ENCODE assay signal across 8 cellular contexts in the genomic region with DNA sequence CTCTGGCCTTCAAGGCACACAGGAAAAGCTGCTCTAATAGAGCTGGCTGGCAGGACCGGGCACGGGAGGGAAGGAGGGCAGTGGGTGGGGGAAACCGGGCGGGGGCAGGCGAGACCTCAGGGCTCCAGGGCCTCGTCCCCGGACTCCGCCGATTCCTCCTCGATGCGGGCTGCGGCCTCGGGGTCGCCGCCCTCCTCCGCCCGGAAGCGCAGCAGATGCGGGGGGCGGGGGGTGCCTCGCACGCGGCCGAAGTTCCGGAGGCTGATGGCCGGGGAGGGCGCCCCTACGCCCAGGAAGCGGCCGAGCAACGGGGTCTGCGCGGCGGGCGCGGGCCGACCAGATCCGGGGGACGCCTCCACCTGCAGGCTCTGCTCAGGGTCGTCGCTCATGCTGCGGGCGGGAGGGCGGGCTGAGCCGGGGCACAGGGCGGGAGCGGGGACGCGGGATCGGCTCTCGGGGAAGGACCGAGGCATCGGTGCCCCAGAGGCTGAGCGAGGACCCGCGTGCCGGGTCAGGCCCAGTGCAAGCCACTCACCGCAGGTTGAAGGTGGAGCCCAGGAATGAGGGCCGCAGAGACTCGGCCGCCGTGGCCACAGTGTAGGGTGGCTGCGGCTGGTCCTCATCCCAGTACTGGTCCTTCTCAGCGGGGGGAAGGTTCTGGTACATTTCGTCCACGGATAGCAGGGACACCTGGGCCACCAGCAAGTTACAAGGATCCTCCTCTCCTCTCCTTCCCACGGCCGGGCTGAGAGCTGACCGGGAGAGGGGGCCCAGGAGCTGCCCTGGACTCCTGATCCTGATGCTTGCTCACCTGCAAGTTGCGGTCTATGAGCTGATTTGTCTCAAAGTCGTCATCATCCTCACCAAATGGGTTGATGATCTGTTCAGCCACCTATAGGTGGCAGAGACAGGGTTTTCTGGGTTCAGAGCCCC. TPM values are rescaled to one million over a fixed set of nuclear protein-coding genes. Genes with fewer than 3 reads are reported as not detected.
DNase-seq lines count a peak whose midpoint lies in the region; ATAC-seq and TF ChIP-seq lines count a peak whose summit lies in the region.

No MANE protein-coding gene starts in this region.

- peak overlapping the region in 1 of 2 donors; percentile 49 for H3K27ac ChIP-seq in right atrium auricular region

- ATAC-seq in HG03039 (IDR thresholded peaks at IDR 0.05; ENCODE audit: unreplicated experiment): no peak

- H3K4me3 Mint-ChIP-seq in activated T-helper 2 cell treated with anti-CD3 and anti-CD28 coated beads, Interferon-gamma antibody, Interleukin-2, Interleukin-4, amounts not matched to agents 10 μg/mL and 5 μg/mL and 100 μg/mL, durations not matched to agents 14 hours and 24 hours and 36 hours (ENCODE audit: low read depth): peak overlapping the region; percentile 56

- H3K4me1 ChIP-seq in right atrium auricular region (peaks cover 0 to 32% of the 10 kb centered on the region in 2 donors), skeletal muscle satellite cell (ENCODE audit: control insufficient read depth, insufficient read depth, low read length) (peaks cover 24% of the 10 kb centered on the region)

- peak overlapping the region; percentile 63 for H3K27ac Mint-ChIP-seq in activated T-helper 2 cell treated with anti-CD3 and anti-CD28 coated beads, Interferon-gamma antibody, Interleukin-2, Interleukin-4, amounts not matched to agents 10 μg/mL and 5 μg/mL and 100 μg/mL, durations not matched to agents 14 hours and 24 hours and 36 hours

- H3K9me3 Mint-ChIP-seq in activated T-helper 2 cell treated with anti-CD3 and anti-CD28 coated beads, Interferon-gamma antibody, Interleukin-2, Interleukin-4, amounts not matched to agents 10 μg/mL and 5 μg/mL and 100 μg/mL, durations not matched to agents 14 hours and 24 hours and 36 hours: no peaks in the 10 kb centered on the region

- no peaks in the 10 kb centered on the region for H3K27me3 ChIP-seq in right atrium auricular region
- no peaks in the 10 kb centered on the region for H3K27me3 ChIP-seq in skeletal muscle satellite cell (ENCODE audit: control insufficient read depth, insufficient read depth, low read length)

- DNase-seq in activated CD8-positive, alpha-beta memory T cell treated with anti-CD3 and anti-CD28 coated beads for 24 hours: peak; percentile 79
- no peak for DNase-seq in activated CD8-positive, alpha-beta memory T cell treated with anti-CD3 and anti-CD28 coated beads, Interleukin-2, amount 50 U/mL, for 4 hours
- DNase-seq in activated T-helper 2 cell treated with anti-CD3 and anti-CD28 coated beads, Interferon-gamma antibody, Interleukin-2, Interleukin-4, amounts not matched to agents 10 μg/mL and 5 μg/mL and 100 μg/mL, durations not matched to agents 14 hours and 24 hours and 36 hours (ENCODE audit: low spot score): no peak
- no peak for DNase-seq in right atrium auricular region (ENCODE audit: low spot score)
- no peak for DNase-seq in NCI-H510A (lab: John Stamatoyannopoulos, UW)
- DNase-seq in SKM-1 (lab: John Stamatoyannopoulos, UW; ENCODE audit: unreplicated experiment): no peak

- peaks cover 14% of the 10 kb centered on the region for H3K36me3 ChIP-seq in right atrium auricular region
- peaks cover 23% of the 10 kb centered on the region for H3K36me3 ChIP-seq in skeletal muscle satellite cell (ENCODE audit: insufficient read depth, low read length)

- H3K4me3 ChIP-seq in right atrium auricular region: peak overlapping the region; percentile 38 to 62
- peak overlapping the region; percentile 3 for H3K4me3 ChIP-seq in skeletal muscle satellite cell (ENCODE audit: low read length)

- no peaks in the 10 kb centered on the region for H3K9me3 ChIP-seq in right atrium auricular region
- H3K9me3 ChIP-seq in skeletal muscle satellite cell (replicated peaks; ENCODE audit: low read length): no peaks in the 10 kb centered on the region

- H3K4me2 ChIP-seq in skeletal muscle satellite cell (ENCODE audit: low read length): peak overlapping the region; percentile 50

- intact Hi-C loops in activated T-helper 2 cell treated with anti-CD3 and anti-CD28 coated beads, Interferon-gamma antibody, Interleukin-2, Interleukin-4, amounts not matched to agents 10 μg/mL and 5 μg/mL and 100 μg/mL, durations not matched to agents 14 hours and 24 hours and 36 hours (cut with micrococcal nuclease): loop anchor here (2.0 to 5.0 kb wide), 3 partner anchors 14 to 228 kb away; partner anchors contain the start of genes HECTD3 and UROD

- H3K4me1 Mint-ChIP-seq in activated T-helper 2 cell treated with anti-CD3 and anti-CD28 coated beads, Interferon-gamma antibody, Interleukin-2, Interleukin-4, amounts not matched to agents 10 μg/mL and 5 μg/mL and 100 μg/mL, durations not matched to agents 14 hours and 24 hours and 36 hours (ENCODE audit: low read depth): peaks cover 35% of the 10 kb centered on the region

- H3K27me3 Mint-ChIP-seq in activated T-helper 2 cell treated with anti-CD3 and anti-CD28 coated beads, Interferon-gamma antibody, Interleukin-2, Interleukin-4, amounts not matched to agents 10 μg/mL and 5 μg/mL and 100 μg/mL, durations not matched to agents 14 hours and 24 hours and 36 hours (ENCODE audit: low read depth): no peaks in the 10 kb centered on the region

- H3K9ac ChIP-seq in skeletal muscle satellite cell (ENCODE audit: low read depth, low read length): peak overlapping the region; percentile 39

- peaks cover 41% of the 10 kb centered on the region for H3K36me3 Mint-ChIP-seq in activated T-helper 2 cell treated with anti-CD3 and anti-CD28 coated beads, Interferon-gamma antibody, Interleukin-2, Interleukin-4, amounts not matched to agents 10 μg/mL and 5 μg/mL and 100 μg/mL, durations not matched to agents 14 hours and 24 hours and 36 hours (ENCODE audit: low read depth)

- TF ChIP-seq CTCF in right atrium auricular region (IDR thresholded peaks at IDR 0.05): no peak

RNA-seq across cellular contexts. Expression of gene BEST4, which starts 3.6 kb away (rescaled TPM):
- total RNA-seq in activated T-helper 2 cell treated with anti-CD3 and anti-CD28 coated beads, Interferon-gamma antibody, Interleukin-2, Interleukin-4, amounts not matched to agents 10 μg/mL and 5 μg/mL and 100 μg/mL, durations not matched to agents 14 hours and 24 hours and 36 hours: 0.91 and 1.7 TPM in 2 replicates
- total RNA-seq in right atrium auricular region: not detected
- total RNA-seq in skeletal muscle satellite cell (2012; rRNA removed): 0.25 TPM in 1 of 2 replicates, not detected in the other

RNA-seq across cellular contexts. Expression of gene RPS8, which starts 9.0 kb away (rescaled TPM):
- 2,328 and 2,356 TPM in 2 replicates for total RNA-seq in activated T-helper 2 cell treated with anti-CD3 and anti-CD28 coated beads, Interferon-gamma antibody, Interleukin-2, Interleukin-4, amounts not matched to agents 10 μg/mL and 5 μg/mL and 100 μg/mL, durations not matched to agents 14 hours and 24 hours and 36 hours
- total RNA-seq in right atrium auricular region: 1,000 to 10,000 TPM; 1,080 to 1,461 TPM
- 1,645 and 2,137 TPM in 2 replicates for total RNA-seq in skeletal muscle satellite cell (2012; rRNA removed)

RNA-seq across cellular contexts. Expression of gene PLK3, which starts 15.8 kb away (rescaled TPM):
- 128 and 135 TPM in 2 replicates for total RNA-seq in activated T-helper 2 cell treated with anti-CD3 and anti-CD28 coated beads, Interferon-gamma antibody, Interleukin-2, Interleukin-4, amounts not matched to agents 10 μg/mL and 5 μg/mL and 100 μg/mL, durations not matched to agents 14 hours and 24 hours and 36 hours
- total RNA-seq in right atrium auricular region: 10 to 100 TPM in 1 of 2 donors, 1 to 10 TPM in 1; 9.1 to 10.8 TPM
- total RNA-seq in skeletal muscle satellite cell (2012; rRNA removed): 25.1 and 31.4 TPM in 2 replicates

RNA-seq across cellular contexts. Expression of gene DYNLT4, which starts 22.8 kb away (rescaled TPM):
- 0.32 TPM in 1 of 2 replicates, not detected in the other for total RNA-seq in activated T-helper 2 cell treated with anti-CD3 and anti-CD28 coated beads, Interferon-gamma antibody, Interleukin-2, Interleukin-4, amounts not matched to agents 10 μg/mL and 5 μg/mL and 100 μg/mL, durations not matched to agents 14 hours and 24 hours and 36 hours
- total RNA-seq in right atrium auricular region: 1 to 10 TPM in 1 of 2 donors, not detected in 1; 2.4 TPM
- not detected in 2 replicates for total RNA-seq in skeletal muscle satellite cell (2012; rRNA removed)

RNA-seq across cellular contexts. Expression of gene BTBD19, which starts 24.0 kb away (rescaled TPM):
- 17.0 and 19.8 TPM in 2 replicates for total RNA-seq in activated T-helper 2 cell treated with anti-CD3 and anti-CD28 coated beads, Interferon-gamma antibody, Interleukin-2, Interleukin-4, amounts not matched to agents 10 μg/mL and 5 μg/mL and 100 μg/mL, durations not matched to agents 14 hours and 24 hours and 36 hours
- total RNA-seq in right atrium auricular region: 1 to 10 TPM; 1.8 to 5.6 TPM
- total RNA-seq in skeletal muscle satellite cell (2012; rRNA removed): 3.5 and 3.7 TPM in 2 replicates

Comparison
In these comparisons a context has a peak if more than half of its experiments do, and no peak if none do; other contexts are left out.
1. RNA of gene PLK3, which starts 15.8 kb away (total RNA-seq): 128 to 135 TPM in activated T-helper 2 cell treated with anti-CD3 and anti-CD28 coated beads, Interferon-gamma antibody, Interleukin-2, Interleukin-4, amounts not matched to agents 10 μg/mL and 5 μg/mL and 100 μg/mL, durations not matched to agents 14 hours and 24 hours and 36 hours; 9.1 to 10.8 TPM in right atrium auricular region; every median in the first group is over 10 times any median in the second.